In the genomic region with DNA sequence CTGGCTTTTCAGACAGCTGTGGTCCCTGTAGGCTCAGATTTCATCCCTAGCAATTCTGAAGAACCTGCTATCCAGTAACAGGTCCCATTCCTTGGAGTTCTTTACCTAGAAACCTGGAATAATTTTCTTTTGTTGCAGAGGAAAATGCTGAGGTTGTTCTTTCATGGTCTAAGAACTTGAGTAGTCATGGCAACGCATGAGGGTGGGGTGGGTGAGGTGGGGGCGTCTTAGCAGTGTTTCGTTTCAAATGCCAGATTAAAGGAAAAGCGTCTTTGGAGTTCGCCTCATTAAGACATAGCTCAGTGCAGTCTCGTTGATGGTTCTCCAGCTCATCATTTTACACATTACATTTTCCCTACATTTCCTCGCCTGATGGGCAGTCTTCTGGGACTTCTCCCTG, we compare ENCODE assay signal across 16 cellular contexts.
"Had no signal": no experiment of that assay in that cellular context is flagged by ENCODE, and none has a peak within 500 bp of the region (broad histone marks: within the 10 kb centered on the region; RNA-seq: fewer than 3 reads in every experiment).

No MANE protein-coding gene starts in this region.

- H3K4me3 Mint-ChIP-seq: naive thymus-derived CD4-positive, alpha-beta T cell had no signal

- H3K9me3 ChIP-seq: colonic mucosa, gastrocnemius medialis, right atrium auricular region, suprapubic skin, thyroid gland, upper lobe of left lung, vagina had no signal

- H3K36me3 Mint-ChIP-seq: naive thymus-derived CD4-positive, alpha-beta T cell had no signal

- H3K27me3 ChIP-seq: colonic mucosa, gastrocnemius medialis, right atrium auricular region, suprapubic skin, thyroid gland, upper lobe of left lung, vagina had no signal

- H3K9me3 Mint-ChIP-seq: naive thymus-derived CD4-positive, alpha-beta T cell had no signal

- H3K36me3 ChIP-seq: colonic mucosa, gastrocnemius medialis, right atrium auricular region, suprapubic skin, thyroid gland, upper lobe of left lung, vagina had no signal

- FAIRE-seq: endometrium, small intestine had no signal

- H3K27ac ChIP-seq: colonic mucosa, gastrocnemius medialis, right atrium auricular region, suprapubic skin, thyroid gland, upper lobe of left lung, vagina had no signal

- ATAC-seq: esophagus mucosa; gastrocnemius medialis; left colon; naive thymus-derived CD4-positive, alpha-beta T cell; stimulated activated naive CD8-positive, alpha-beta T cell treated with anti-CD3 and anti-CD28 coated beads, Interleukin-15, Interleukin-2, amounts not matched to agents 100 U/mL and 50 U/mL, for 24 hours had no signal

- DNase-seq: colonic mucosa; effector CD8-positive, alpha-beta T cell; gastrocnemius medialis; left colon; naive thymus-derived CD4-positive, alpha-beta T cell; posterior cingulate gyrus; small intestine; stimulated activated CD4-positive, alpha-beta T cell treated with anti-CD3 and anti-CD28 coated beads, Interleukin-2, amount 100 ng/mL, for 48 hours; stimulated activated naive CD8-positive, alpha-beta T cell treated with anti-CD3 and anti-CD28 coated beads, Interleukin-15, Interleukin-2, amounts not matched to agents 100 U/mL and 50 U/mL, for 24 hours; thyroid gland; upper lobe of left lung had no signal

- H3K4me1 ChIP-seq: colonic mucosa, gastrocnemius medialis, right atrium auricular region, upper lobe of left lung had no signal

- H3K4me3 ChIP-seq: colonic mucosa, gastrocnemius medialis, right atrium auricular region, suprapubic skin, thyroid gland, upper lobe of left lung, vagina had no signal

- H3K27ac Mint-ChIP-seq: naive thymus-derived CD4-positive, alpha-beta T cell had no signal
